Comparison of ENCODE assay signal across 1 cellular context in genomic region chr7:28224172-28224571, GRCh38.
TF ChIP-seq lines count a peak whose summit lies in the region.

No MANE protein-coding gene starts in this region.

TF ChIP-seq in SK-N-SH treated with all-trans-retinoic acid at 6 μM for 48 hours, 23 proteins besides CTCF, POLR2A, EP300 and RAD21 (continued from another document):
- TF ChIP-seq ZNF70 (CRISPR knock-in tag; IDR thresholded peaks at IDR 0.05): no peak
- TF ChIP-seq ZFP30 (CRISPR knock-in tag; IDR thresholded peaks at IDR 0.05): no peak
- TF ChIP-seq ZFP3 (CRISPR knock-in tag; IDR thresholded peaks at IDR 0.05): no peak
TF ChIP-seq in SK-N-SH treated with all-trans-retinoic acid at 6 μM for 48 hours: peak in this region for 0.
